In genomic region chr6:2988426-2989331, GRCh38 we compare ENCODE assay signal across 1 cellular context.
TF ChIP-seq lines count a peak whose summit lies in the region.

No MANE protein-coding gene starts in this region.

TF ChIP-seq in HEK293, 187 proteins besides CTCF, POLR2A, EP300 and RAD21 (continued from another document and continues in another):
- peak; percentile 74 for TF ChIP-seq INSM2 (tag by site-specific recombination; IDR thresholded peaks at IDR 0.05)
- peak; percentile 73; the same call in 1 of the 2 replicates for TF ChIP-seq ZNF24 (tag by site-specific recombination; IDR thresholded peaks at IDR 0.05)
- TF ChIP-seq ZBTB48 (tag by site-specific recombination; IDR thresholded peaks at IDR 0.05), result peak; percentile 91
- no peak for TF ChIP-seq ZBTB49 (tag by site-specific recombination; IDR thresholded peaks at IDR 0.05; ENCODE audit: low read depth)
- TF ChIP-seq ZNF777 (tag by site-specific recombination; IDR thresholded peaks at IDR 0.05; ENCODE audit: borderline replicate concordance), result 0 out of 2 replicates have a peak, but pooled peaks have one; percentile 14
- TF ChIP-seq ZNF629 (tag by site-specific recombination; IDR thresholded peaks at IDR 0.05), result peak; percentile 88
- TF ChIP-seq AEBP2 (tag by site-specific recombination; IDR thresholded peaks at IDR 0.05; ENCODE audit: borderline replicate concordance), result no peak
- TF ChIP-seq EGR2 (tag by site-specific recombination; IDR thresholded peaks at IDR 0.05; ENCODE audit: low read depth), result peak; percentile 66
- TF ChIP-seq ZXDB (tag by site-specific recombination; IDR thresholded peaks at IDR 0.05), result peak; percentile 93
- TF ChIP-seq ZNF404 (tag by site-specific recombination; IDR thresholded peaks at IDR 0.05), result no peak
- no peak for TF ChIP-seq ZNF121 (tag by site-specific recombination; IDR thresholded peaks at IDR 0.05)
- TF ChIP-seq GLIS2 (tag by site-specific recombination; IDR thresholded peaks at IDR 0.05), result peak; percentile 80
- TF ChIP-seq ZNF324 (tag by site-specific recombination; IDR thresholded peaks at IDR 0.05), result peak; percentile 86
- peak; percentile 82 for TF ChIP-seq ZFHX2 (tag by site-specific recombination; conservative IDR thresholded peaks at IDR 0.05)
- TF ChIP-seq PRDM10 (tag by site-specific recombination; IDR thresholded peaks at IDR 0.05), result peak; percentile 96
- no peak for TF ChIP-seq ZNF114 (tag by site-specific recombination; IDR thresholded peaks at IDR 0.05)
- TF ChIP-seq ZNF596 (tag by site-specific recombination; IDR thresholded peaks at IDR 0.05), result no peak
- TF ChIP-seq ZNF626 (tag by site-specific recombination; IDR thresholded peaks at IDR 0.05), result no peak
- peak; percentile 87; the same call in 1 of the 2 replicates for TF ChIP-seq TRIM28 (IDR thresholded peaks at IDR 0.05; ENCODE audit: borderline replicate concordance, low read length)
- TF ChIP-seq ZNF791 (tag by site-specific recombination; IDR thresholded peaks at IDR 0.05), result no peak
- TF ChIP-seq HIC1 (tag by site-specific recombination; IDR thresholded peaks at IDR 0.05), result no peak; the same call in 1 of the 2 replicates
- no peak for TF ChIP-seq FEZF1 (tag by site-specific recombination; IDR thresholded peaks at IDR 0.05)
- TF ChIP-seq KLF10 (tag by site-specific recombination; IDR thresholded peaks at IDR 0.05), result peak; percentile 91
- TF ChIP-seq ZNF561 (tag by site-specific recombination; IDR thresholded peaks at IDR 0.05; ENCODE audit: borderline replicate concordance), result peak; percentile 91
- no peak for TF ChIP-seq ZNF354C (tag by site-specific recombination; IDR thresholded peaks at IDR 0.05; ENCODE audit: borderline replicate concordance, low read depth)
- TF ChIP-seq ZNF18 (tag by site-specific recombination; IDR thresholded peaks at IDR 0.05), result 0 out of 2 replicates have a peak, but pooled peaks have one; percentile 12
- peak; percentile 27 for TF ChIP-seq BCL11A (tag by site-specific recombination; IDR thresholded peaks at IDR 0.05; ENCODE audit: low read depth)
- TF ChIP-seq ZNF292 (tag by site-specific recombination; IDR thresholded peaks at IDR 0.05; ENCODE audit: borderline replicate concordance, low read depth), result no peak
- no peak for TF ChIP-seq HOXD13 (CRISPR knock-in tag; IDR thresholded peaks at IDR 0.05; ENCODE audit: borderline replicate concordance)
- no peak for TF ChIP-seq ZNF521 (tag by site-specific recombination; IDR thresholded peaks at IDR 0.05)
- TF ChIP-seq ZNF830 (tag by site-specific recombination; IDR thresholded peaks at IDR 0.05; ENCODE audit: low read depth), result no peak
- TF ChIP-seq ZIC2 (tag by site-specific recombination; IDR thresholded peaks at IDR 0.05), result peak; percentile 67
- TF ChIP-seq ZNF610 (tag by site-specific recombination; IDR thresholded peaks at IDR 0.05; ENCODE audit: borderline replicate concordance), result 0 out of 2 replicates have a peak, but pooled peaks have one; percentile 75
- peak; percentile 84 for TF ChIP-seq SP7 (tag by site-specific recombination; IDR thresholded peaks at IDR 0.05)
- no peak for TF ChIP-seq GLI2 (tag by site-specific recombination; IDR thresholded peaks at IDR 0.05; ENCODE audit: borderline replicate concordance, low read depth)
- TF ChIP-seq ZNF501 (tag by site-specific recombination; IDR thresholded peaks at IDR 0.05), result no peak
- peak; percentile 43; the same call in 1 of the 2 replicates for TF ChIP-seq YY1 (tag by site-specific recombination; IDR thresholded peaks at IDR 0.05)
- peak; percentile 99 for TF ChIP-seq ZBTB17 (tag by site-specific recombination; IDR thresholded peaks at IDR 0.05)
- peak; percentile 54 for TF ChIP-seq ZSCAN4 (tag by site-specific recombination; IDR thresholded peaks at IDR 0.05)
- TF ChIP-seq PRDM6 (tag by site-specific recombination; IDR thresholded peaks at IDR 0.05), result no peak
- TF ChIP-seq ZNF426 (tag by site-specific recombination; IDR thresholded peaks at IDR 0.05), result no peak
- TF ChIP-seq ZNF555 (tag by site-specific recombination; conservative IDR thresholded peaks at IDR 0.05), result no peak
- TF ChIP-seq ZNF148 (tag by site-specific recombination; IDR thresholded peaks at IDR 0.05; ENCODE audit: borderline replicate concordance), result no peak
- TF ChIP-seq WT1 (tag by site-specific recombination; IDR thresholded peaks at IDR 0.05), result peak; percentile 71
- peak; percentile 87 for TF ChIP-seq KLF8 (tag by site-specific recombination; IDR thresholded peaks at IDR 0.05)
- TF ChIP-seq ZNF670 (tag by site-specific recombination; IDR thresholded peaks at IDR 0.05; ENCODE audit: low read depth), result no peak
